1 cellular context compared by ENCODE assay signal in genomic region chr2:171490577-171490976, GRCh38.
TF ChIP-seq lines count a peak whose summit lies in the region.

No MANE protein-coding gene starts in this region.

TF ChIP-seq in K562, 482 proteins besides CTCF, POLR2A, EP300 and RAD21:
- TF ChIP-seq HIVEP1 (CRISPR knock-in tag; IDR thresholded peaks at IDR 0.05): no peak
